8 cellular contexts compared by ENCODE assay signal in genomic region chr3:149638401-149639092, GRCh38. TPM values are rescaled to one million over a fixed set of nuclear protein-coding genes. Genes with fewer than 3 reads are reported as not detected.
DNase-seq lines count a peak whose midpoint lies in the region; ATAC-seq and TF ChIP-seq lines count a peak whose summit lies in the region.

No MANE protein-coding gene starts in this region.

- H3F3A ChIP-seq in PC-3 (ENCODE audit: low read length, unreplicated experiment): no peaks in the 10 kb centered on the region

- no peaks in the 10 kb centered on the region for H3K27me3 ChIP-seq in adipocyte (replicated peaks; ENCODE audit: control insufficient read depth, insufficient read depth, low read length)
- H3K27me3 ChIP-seq in heart right ventricle: peaks cover 0 to 41% (median 0%) of the 10 kb centered on the region in 7 donors
- peaks cover 30% of the 10 kb centered on the region for H3K27me3 ChIP-seq in colonic mucosa
- no peaks in the 10 kb centered on the region for H3K27me3 ChIP-seq in PC-3 (ENCODE audit: low read length)

- H3K4me3 ChIP-seq in adipocyte (ENCODE audit: low read length) (peak overlapping the region; percentile 75), heart right ventricle (peak overlapping the region in 8 of 10 donors; percentile 1 to 39 (median 30)), colonic mucosa (no peak overlapping the region), PC-3 (ENCODE audit: low read length) (no peak overlapping the region)

- CTCF ChIA-PET in PC-3 (lab: Charles Lee): interaction anchor here (0.6 kb wide), 1 partner anchor 114 kb away, joined by 3 read pairs; the partner anchor contains the start of gene COMMD2

- H3K9ac ChIP-seq in adipocyte (ENCODE audit: low read length) (peak overlapping the region; percentile 59), colonic mucosa (ENCODE audit: low read depth in 2 of 2, low read length in 2 of 2) (no peak overlapping the region), PC-3 (ENCODE audit: low read length) (no peak overlapping the region)

- no peak overlapping the region for H3K4me2 ChIP-seq in PC-3 (ENCODE audit: low read length)

- peaks cover 100% of the 10 kb centered on the region for H3K79me2 ChIP-seq in PC-3 (ENCODE audit: low read length)

- H3K36me3 ChIP-seq in adipocyte (ENCODE audit: control insufficient read depth, insufficient read depth, low read length, severe bottlenecking) (no peaks in the 10 kb centered on the region), heart right ventricle (peaks cover 0 to 4% (median 0%) of the 10 kb centered on the region in 9 donors), colonic mucosa (no peaks in the 10 kb centered on the region), PC-3 (ENCODE audit: low read depth, low read length) (peaks cover 44% of the 10 kb centered on the region)

- WGBS in heart right ventricle, 2 donors: 28 to 29% methylated on average over 12 of the region's 12 CpGs

- H3K27ac ChIP-seq in heart right ventricle: peak overlapping the region in 8 of 10 donors; percentile 15 to 77 (median 24)
- H3K27ac ChIP-seq in colonic mucosa: no peak overlapping the region
- no peak overlapping the region for H3K27ac ChIP-seq in PC-3 (ENCODE audit: low read length)

- H3K4me1 ChIP-seq in adipocyte (ENCODE audit: control insufficient read depth, insufficient read depth, low read length) (peaks cover 40% of the 10 kb centered on the region), heart right ventricle (peaks cover 13 to 88% (median 48%) of the 10 kb centered on the region in 9 donors), colonic mucosa (no peaks in the 10 kb centered on the region), PC-3 (ENCODE audit: insufficient read depth, low read length) (no peaks in the 10 kb centered on the region)

- intact Hi-C loops in heart right ventricle (cut with DNase I): no loop called here
- intact Hi-C loops in colonic mucosa (cut with DNase I): no loop called here
- intact Hi-C loops in PC-3 (cut with micrococcal nuclease): no loop called here

- POLR2A ChIA-PET in PC-3 (lab: Charles Lee; ENCODE audit: unreplicated experiment): interaction anchor here (0.9 kb wide), 1 partner anchor 57 kb away, joined by 6 read pairs; no protein-coding TSS in a partner anchor

- no peaks in the 10 kb centered on the region for H3K9me2 ChIP-seq in PC-3 (replicated peaks; ENCODE audit: low read length)

- DNase-seq in DMS153 treated with DMSO at 0.1 percent for 48 hours (lab: John Stamatoyannopoulos, UW; ENCODE audit: unreplicated experiment): peak; percentile 31
- peak; percentile 77 for DNase-seq in adipocyte (ENCODE audit: low read depth)
- DNase-seq in heart right ventricle: no peak
- peak; percentile 30 for DNase-seq in retina
- DNase-seq in colonic mucosa: no peak
- no peak for DNase-seq in effector CD8-positive, alpha-beta T cell (lab: John Stamatoyannopoulos, UW)
- no peak for DNase-seq in PC-3

- no TSS peak for BruUV-seq in PC-3 (replicated peaks; lab: Mats Ljungman, UMichigan)

- no peak overlapping the region for H2AFZ ChIP-seq in PC-3 (ENCODE audit: low read length)

- ATAC-seq in heart right ventricle (peak in 5 of 8 donors; percentile 21 to 53 (median 31)), GM21529 (IDR thresholded peaks at IDR 0.05; ENCODE audit: unreplicated experiment) (no peak), PC-3 (no peak)

- TF ChIP-seq CTCF in heart right ventricle (IDR thresholded peaks at IDR 0.05) (no peak), colonic mucosa (IDR thresholded peaks at IDR 0.05) (no peak), PC-3 (conservative IDR thresholded peaks at IDR 0.05; ENCODE audit: low read depth, low read length) (no peak)

- no peaks in the 10 kb centered on the region for H3K9me3 ChIP-seq in adipocyte (ENCODE audit: control insufficient read depth, low read length)
- no peaks in the 10 kb centered on the region for H3K9me3 ChIP-seq in heart right ventricle
- no peaks in the 10 kb centered on the region for H3K9me3 ChIP-seq in colonic mucosa
- H3K9me3 ChIP-seq in PC-3 (ENCODE audit: low read length): no peaks in the 10 kb centered on the region

- H4K20me1 ChIP-seq in PC-3 (ENCODE audit: low read length): peaks cover 55% of the 10 kb centered on the region

RNA-seq across cellular contexts. Expression of gene WWTR1, which starts 19.3 kb away (rescaled TPM):
- total RNA-seq in heart right ventricle: 10 to 100 TPM; 30.3 to 78.6 (median 43.7) TPM
- polyA plus RNA-seq in heart right ventricle: 10 to 100 TPM; 19.5 to 21.8 TPM
- total RNA-seq in colonic mucosa: 10 to 100 TPM in 1 of 2 donors, 1 to 10 TPM in 1; 6.8 to 35.8 TPM
- 74.4 and 79.7 TPM in 2 replicates for total RNA-seq in PC-3 (2014; rRNA removed)

Comparison
In these comparisons a context has a peak if more than half of its experiments do, and no peak if none do; other contexts are left out.
1. DNase-seq: peak in DMS153 treated with DMSO at 0.1 percent for 48 hours (single experiment), adipocyte (single experiment) and retina (single experiment); none in heart right ventricle (0 of 2), colonic mucosa (single experiment), effector CD8-positive, alpha-beta T cell (single experiment) and PC-3 (single experiment).
2. H3K4me3 ChIP-seq: peak in adipocyte (single experiment) and heart right ventricle (8 of 10); none in colonic mucosa (single experiment) and PC-3 (single experiment).
3. ATAC-seq: peak in heart right ventricle (5 of 8); none in GM21529 (single experiment) and PC-3 (single experiment).
4. H3K27ac ChIP-seq: peak in heart right ventricle (8 of 10); none in colonic mucosa (single experiment) and PC-3 (single experiment).